ENCODE assay signal across 14 cellular contexts in the genomic region with DNA sequence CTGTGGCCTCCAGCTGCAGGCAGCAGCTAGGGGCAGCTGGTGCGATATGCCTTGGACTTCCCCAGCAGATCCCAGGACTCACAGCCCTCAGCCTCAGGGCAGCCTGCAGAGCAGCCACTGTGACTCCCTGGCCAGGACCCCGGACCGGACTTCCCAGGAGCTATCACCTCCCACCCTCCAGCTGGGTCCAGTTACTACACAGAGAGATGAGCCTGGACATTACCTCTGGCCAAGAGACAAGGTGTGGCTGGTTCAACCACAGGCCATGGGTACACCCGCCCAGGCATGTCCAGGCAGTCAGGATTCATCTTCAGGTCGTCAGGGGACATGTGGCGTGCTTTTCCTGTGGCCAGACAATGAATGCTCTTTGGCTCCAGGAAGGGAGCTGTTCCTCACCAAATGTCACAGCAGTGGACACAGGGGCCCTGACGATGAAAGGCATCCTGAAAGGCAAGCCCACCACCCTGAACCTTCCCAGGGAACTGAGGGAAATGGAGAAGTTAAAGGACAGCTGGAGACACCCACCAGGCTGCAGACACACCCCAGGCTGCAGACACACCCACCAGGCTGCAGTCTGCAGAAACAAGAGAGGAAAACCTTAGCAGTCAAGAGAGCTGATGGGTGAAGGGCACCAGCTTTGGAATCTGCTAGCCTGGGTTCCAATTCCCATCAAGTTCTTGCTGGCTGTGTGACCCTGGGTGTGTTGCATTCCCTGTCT.
"Had no signal": no experiment of that assay in that cellular context is flagged by ENCODE, and none has a peak within 500 bp of the region (broad histone marks: within the 10 kb centered on the region; RNA-seq: fewer than 3 reads in every experiment).

No MANE protein-coding gene starts in this region.

- H3K27me3 ChIP-seq: testis had no signal

- H3K4me1 ChIP-seq: testis had no signal

- H3K36me3 Mint-ChIP-seq: activated CD4-positive, alpha-beta memory T cell treated with anti-CD3 and anti-CD28 coated beads for 36 hours; activated naive CD4-positive, alpha-beta T cell treated with anti-CD3 and anti-CD28 coated beads, Interleukin-2, amount 50 U/mL, for 24 hours; brain; immature natural killer cell; natural killer cell treated with Interleukin-12 subunit alpha and Interleukin-12 subunit beta and Interleukin-15 and Interleukin-18, amount 100 ng/mL, for 72 hours had no signal

- H3K4me3 ChIP-seq: lung, testis had no signal

- DNase-seq: activated CD4-positive, alpha-beta memory T cell treated with anti-CD3 and anti-CD28 coated beads for 36 hours; amygdala; cerebellar nuclear complex; erythroblast; immature natural killer cell; left colon; stimulated activated CD4-positive, alpha-beta T cell treated with anti-CD3 and anti-CD28 coated beads, Interleukin-12 subunit alpha, Interleukin-12 subunit beta, amount 100 ng/mL, for 4 hours; stimulated activated naive CD8-positive, alpha-beta T cell treated with anti-CD3 and anti-CD28 coated beads, Interleukin-15, Interleukin-2, amounts not matched to agents 100 U/mL and 50 U/mL, for 24 hours; testis had no signal

- H3K4me1 Mint-ChIP-seq: activated naive CD4-positive, alpha-beta T cell treated with anti-CD3 and anti-CD28 coated beads, Interleukin-2, amount 50 U/mL, for 24 hours; immature natural killer cell had no signal

- H3K9me3 ChIP-seq: testis had no signal

- H3K27ac Mint-ChIP-seq: activated CD4-positive, alpha-beta memory T cell treated with anti-CD3 and anti-CD28 coated beads for 36 hours; activated naive CD4-positive, alpha-beta T cell treated with anti-CD3 and anti-CD28 coated beads, Interleukin-2, amount 50 U/mL, for 24 hours; brain; dendritic cell treated with granulocyte-macrophage colony-stimulating factor and Interleukin-4, amounts not matched to agents 40 ng/mL and 50 ng/mL, for 4 days; immature natural killer cell; natural killer cell treated with Interleukin-12 subunit alpha and Interleukin-12 subunit beta and Interleukin-15 and Interleukin-18, amount 100 ng/mL, for 72 hours had no signal

- H3K9me3 Mint-ChIP-seq: activated CD4-positive, alpha-beta memory T cell treated with anti-CD3 and anti-CD28 coated beads for 36 hours; activated naive CD4-positive, alpha-beta T cell treated with anti-CD3 and anti-CD28 coated beads, Interleukin-2, amount 50 U/mL, for 24 hours; dendritic cell treated with granulocyte-macrophage colony-stimulating factor and Interleukin-4, amounts not matched to agents 40 ng/mL and 50 ng/mL, for 4 days; natural killer cell treated with Interleukin-12 subunit alpha and Interleukin-12 subunit beta and Interleukin-15 and Interleukin-18, amount 100 ng/mL, for 72 hours had no signal

- H3K4me3 Mint-ChIP-seq: activated CD4-positive, alpha-beta memory T cell treated with anti-CD3 and anti-CD28 coated beads for 36 hours; activated naive CD4-positive, alpha-beta T cell treated with anti-CD3 and anti-CD28 coated beads, Interleukin-2, amount 50 U/mL, for 24 hours; brain; dendritic cell treated with granulocyte-macrophage colony-stimulating factor and Interleukin-4, amounts not matched to agents 40 ng/mL and 50 ng/mL, for 4 days; immature natural killer cell; natural killer cell treated with Interleukin-12 subunit alpha and Interleukin-12 subunit beta and Interleukin-15 and Interleukin-18, amount 100 ng/mL, for 72 hours had no signal

- H3K27ac ChIP-seq: testis had no signal

- ATAC-seq: left colon; stimulated activated naive CD8-positive, alpha-beta T cell treated with anti-CD3 and anti-CD28 coated beads, Interleukin-15, Interleukin-2, amounts not matched to agents 100 U/mL and 50 U/mL, for 24 hours had no signal
